In the genomic region with DNA sequence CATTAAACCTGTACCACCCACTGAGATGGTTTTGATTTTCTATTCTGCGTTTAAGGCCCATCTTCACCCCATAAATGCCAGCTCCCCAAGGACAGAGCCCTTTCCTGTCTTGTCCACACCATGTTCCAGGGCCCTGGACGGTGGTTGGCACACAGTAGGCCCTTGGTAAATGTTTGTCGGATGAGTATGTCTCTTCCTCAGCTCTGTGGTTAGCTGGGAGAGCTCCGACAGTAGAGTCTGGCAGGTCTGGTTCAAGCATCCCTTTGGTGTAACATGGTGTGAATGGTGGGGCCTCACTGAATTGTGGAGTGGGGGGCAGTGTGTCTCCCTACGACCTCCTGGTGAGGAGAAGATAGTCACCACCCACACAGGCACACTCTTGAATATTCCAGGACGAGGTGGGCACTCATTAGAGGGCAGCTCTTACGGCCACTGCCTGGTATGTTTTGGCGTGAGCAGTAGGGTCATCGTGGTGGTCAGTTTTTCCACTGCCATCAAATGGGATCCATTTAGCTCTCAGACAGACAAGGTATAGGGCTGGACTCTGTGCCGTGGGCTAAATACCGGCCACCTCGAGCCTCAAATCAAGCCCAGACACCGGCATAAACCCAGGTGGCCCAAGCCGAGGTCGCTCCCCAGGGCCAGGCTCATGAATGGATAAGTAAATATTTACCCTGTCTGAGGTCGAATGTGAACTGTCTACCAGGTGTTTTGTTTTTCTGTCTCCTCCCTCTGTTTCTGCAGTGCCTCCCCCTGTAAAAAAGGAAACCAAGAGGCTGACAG, we compare ENCODE assay signal across 9 cellular contexts.
A peak's percentile ranks its signal among the peaks of the same experiment; 100 is the strongest.
DNase-seq lines count a peak whose midpoint lies in the region; ATAC-seq, FAIRE-seq and TF ChIP-seq lines count a peak whose summit lies in the region.
"Had no signal": no experiment of that assay in that cellular context is flagged by ENCODE, and none has a peak within 500 bp of the region (broad histone marks: within the 10 kb centered on the region; RNA-seq: fewer than 3 reads in every experiment).

No MANE protein-coding gene starts in this region.

- H3K36me3 Mint-ChIP-seq in activated T-cell treated with anti-CD3 and anti-CD28 coated beads, Interleukin-2, amount 50 U/mL, for 72 hours (ENCODE audit: insufficient read depth in 2 of 2), result peaks cover 2% of the 10 kb centered on the region in 2 donors

- peaks cover 0 to 25% of the 10 kb centered on the region in 2 experiments; a peak in 2 of 4 replicates for H3K36me3 ChIP-seq in HCT116 (ENCODE audit: control insufficient read depth in 1 of 2, insufficient read depth in 2 of 2, low read length in 2 of 2)
- H3K36me3 ChIP-seq in body of pancreas (replicated peaks in 1 of 2; ENCODE audit: insufficient read depth in 1 of 2, low read depth in 2 of 2), result no peaks in the 10 kb centered on the region
- peaks cover 0 to 3% of the 10 kb centered on the region in 2 donors for H3K36me3 ChIP-seq in muscle layer of duodenum (ENCODE audit: control insufficient read depth in 1 of 2, insufficient read depth in 2 of 2, low read length in 2 of 2)

- intact Hi-C loops in HCT116 (cut with micrococcal nuclease), result loop anchor here (5.0 kb wide), 1 partner anchor 84 kb away; no protein-coding TSS in a partner anchor
- intact Hi-C loops in body of pancreas (cut with DNase I), result no loop called here

- no peaks in the 10 kb centered on the region for H3K9me2 ChIP-seq in HCT116 (ENCODE audit: insufficient read depth)

- peaks cover 77 to 98% of the 10 kb centered on the region in 2 experiments for H3K4me1 ChIP-seq in HCT116 (ENCODE audit: control insufficient read depth in 1 of 2, insufficient read depth in 2 of 2, low read length in 2 of 2)
- H3K4me1 ChIP-seq in body of pancreas, result peaks cover 64% of the 10 kb centered on the region
- H3K4me1 ChIP-seq in muscle layer of duodenum (ENCODE audit: control insufficient read depth in 1 of 2, insufficient read depth in 2 of 2, low read length in 2 of 2), result peaks cover 17 to 19% of the 10 kb centered on the region in 2 donors

- POLR2A ChIA-PET in HCT116 (lab: Charles Lee), result interaction anchor here (1.1 to 3.2 kb wide), 5 partner anchors 13 to 84 kb away, joined by 3 to 12 read pairs (median 5); no protein-coding TSS in a partner anchor

- RAD21 ChIA-PET in HCT116 (lab: Charles Lee; ENCODE audit: low non-redundant PET in 1 of 2, low total read pairs in 2 of 2, uncharacterized antibody in 2 of 2, unreplicated experiment in 2 of 2), result no interaction called here

- H3K4me2 ChIP-seq in HCT116 (ENCODE audit: low read length), result peak overlapping the region; percentile 77

- CTCF ChIA-PET in HCT116 (lab: Charles Lee), result no interaction called here

- H3K27ac Mint-ChIP-seq in activated T-cell treated with anti-CD3 and anti-CD28 coated beads, Interleukin-2, amount 50 U/mL, for 72 hours, result no peak overlapping the region

- no peaks in the 10 kb centered on the region for H4K20me1 ChIP-seq in HCT116 (ENCODE audit: insufficient read depth)

- H3K9me3 Mint-ChIP-seq in activated T-cell treated with anti-CD3 and anti-CD28 coated beads, Interleukin-2, amount 50 U/mL, for 72 hours, result no peaks in the 10 kb centered on the region

- peak overlapping the region in 1 of 2 experiments; percentile 44; a peak in 1 of 4 replicates for H3K4me3 ChIP-seq in HCT116 (replicated peaks in 1 of 2; ENCODE audit: low read depth in 1 of 2, low read length in 2 of 2)
- H3K4me3 ChIP-seq in body of pancreas, result no peak overlapping the region
- no peak overlapping the region for H3K4me3 ChIP-seq in muscle layer of duodenum (ENCODE audit: low read depth in 1 of 2, low read length in 2 of 2)

- DNase-seq in ACHN, result peak; percentile 54
- no peak for DNase-seq in HCT116 (ENCODE audit: low read depth, low spot score)
- peak; percentile 47 to 76 (median 60) for DNase-seq in body of pancreas
- DNase-seq in GM19239 (ENCODE audit: insufficient read length, low spot score), result no peak
- DNase-seq in activated T-cell treated with anti-CD3 and anti-CD28 coated beads, Interleukin-2, amount 50 U/mL, for 72 hours, result no peak

- H3K9ac ChIP-seq in HCT116 (ENCODE audit: low read length), result peak overlapping the region; percentile 70

- H3K27ac ChIP-seq in HCT116 (ENCODE audit: low read depth, low read length) (peak overlapping the region; percentile 72), body of pancreas (peak overlapping the region; percentile 59 to 81 (median 74)), muscle layer of duodenum (ENCODE audit: low read length) (peak overlapping the region; percentile 35)

- TSS peak; percentile 61 for BruUV-seq in HCT116 (replicated peaks; lab: Mats Ljungman, UMichigan)

- in situ Hi-C loops in ACHN (cut with HindIII; ENCODE audit: low pct_ligation_motif_present, low pct_unique_long_range_greater_than_20kb, low sequenced_read_pairs), result no loop called here

- H3K27me3 ChIP-seq in HCT116 (ENCODE audit: insufficient read depth, low read length), result no peaks in the 10 kb centered on the region
- H3K27me3 ChIP-seq in body of pancreas, result no peaks in the 10 kb centered on the region
- H3K27me3 ChIP-seq in muscle layer of duodenum (ENCODE audit: low read depth, low read length), result no peaks in the 10 kb centered on the region

- no peak overlapping the region for H2AFZ ChIP-seq in HCT116 (ENCODE audit: low read depth, low read length, poor library complexity, severe bottlenecking)

- FAIRE-seq in GM19239 (lab: Jason Lieb, UNC), result no peak
- FAIRE-seq: G401.6 had no signal

- no peak for TF ChIP-seq RAD21 in HCT116 (IDR thresholded peaks at IDR 0.05; ENCODE audit: low read depth)

- no peaks in the 10 kb centered on the region for H3K27me3 Mint-ChIP-seq in activated T-cell treated with anti-CD3 and anti-CD28 coated beads, Interleukin-2, amount 50 U/mL, for 72 hours (ENCODE audit: low read depth)

- no peak for TF ChIP-seq CTCF in HCT116 (IDR thresholded peaks at IDR 0.05 in 2 of 3, conservative IDR thresholded peaks at IDR 0.05 in 1 of 3; ENCODE audit: borderline replicate concordance in 1 of 3, insufficient read depth in 1 of 3, low read depth in 2 of 3, low read length in 2 of 3)
- no peak for TF ChIP-seq CTCF in body of pancreas (IDR thresholded peaks at IDR 0.05)

- ATAC-seq in HCT116 (no peak), body of pancreas (peak; percentile 28), HG03520 (IDR thresholded peaks at IDR 0.05; ENCODE audit: unreplicated experiment) (no peak), GM21526 (IDR thresholded peaks at IDR 0.05; ENCODE audit: low FRiP score, unreplicated experiment) (no peak)
- ATAC-seq in activated T-cell treated with anti-CD3 and anti-CD28 coated beads, Interleukin-2, amount 50 U/mL, for 72 hours (replicated peaks in 1 of 2), result no peak

- 35 to 41% methylated on average over 11 to 16 of the region's 16 CpGs for WGBS in body of pancreas, 2 donors

- TF ChIP-seq POLR2A in HCT116 (IDR thresholded peaks at IDR 0.05; ENCODE audit: borderline replicate concordance, extremely low read depth, insufficient read depth, insufficient read length) (no peak), body of pancreas (IDR thresholded peaks at IDR 0.05) (no peak)

- peak overlapping the region in 1 of 2 donors; percentile 11 for H3K4me3 Mint-ChIP-seq in activated T-cell treated with anti-CD3 and anti-CD28 coated beads, Interleukin-2, amount 50 U/mL, for 72 hours

- H3K9me3 ChIP-seq in HCT116 (ENCODE audit: control insufficient read depth in 1 of 2, insufficient read depth in 1 of 2, low read depth in 1 of 2, low read length in 2 of 2) (no peaks in the 10 kb centered on the region), body of pancreas (no peaks in the 10 kb centered on the region), muscle layer of duodenum (ENCODE audit: control insufficient read depth in 1 of 2, low read length in 2 of 2) (no peaks in the 10 kb centered on the region)

- peaks cover 99% of the 10 kb centered on the region for H3K79me2 ChIP-seq in HCT116 (ENCODE audit: insufficient read depth, low read length)

- peaks cover 84% of the 10 kb centered on the region for H3K4me1 Mint-ChIP-seq in activated T-cell treated with anti-CD3 and anti-CD28 coated beads, Interleukin-2, amount 50 U/mL, for 72 hours (ENCODE audit: low read depth)

TF ChIP-seq in HCT116, 20 proteins besides CTCF, POLR2A, EP300 and RAD21 (continues in another document):
- TF ChIP-seq CBX3 (IDR thresholded peaks at IDR 0.05; ENCODE audit: low read depth), result no peak
- no peak for TF ChIP-seq CEBPB (IDR thresholded peaks at IDR 0.05; ENCODE audit: low read depth)
- no peak for TF ChIP-seq EZH2phosphoT487 (IDR thresholded peaks at IDR 0.05; ENCODE audit: borderline replicate concordance)
- TF ChIP-seq SRF (IDR thresholded peaks at IDR 0.05; ENCODE audit: low read depth), result no peak
- TF ChIP-seq, protein P1, sequence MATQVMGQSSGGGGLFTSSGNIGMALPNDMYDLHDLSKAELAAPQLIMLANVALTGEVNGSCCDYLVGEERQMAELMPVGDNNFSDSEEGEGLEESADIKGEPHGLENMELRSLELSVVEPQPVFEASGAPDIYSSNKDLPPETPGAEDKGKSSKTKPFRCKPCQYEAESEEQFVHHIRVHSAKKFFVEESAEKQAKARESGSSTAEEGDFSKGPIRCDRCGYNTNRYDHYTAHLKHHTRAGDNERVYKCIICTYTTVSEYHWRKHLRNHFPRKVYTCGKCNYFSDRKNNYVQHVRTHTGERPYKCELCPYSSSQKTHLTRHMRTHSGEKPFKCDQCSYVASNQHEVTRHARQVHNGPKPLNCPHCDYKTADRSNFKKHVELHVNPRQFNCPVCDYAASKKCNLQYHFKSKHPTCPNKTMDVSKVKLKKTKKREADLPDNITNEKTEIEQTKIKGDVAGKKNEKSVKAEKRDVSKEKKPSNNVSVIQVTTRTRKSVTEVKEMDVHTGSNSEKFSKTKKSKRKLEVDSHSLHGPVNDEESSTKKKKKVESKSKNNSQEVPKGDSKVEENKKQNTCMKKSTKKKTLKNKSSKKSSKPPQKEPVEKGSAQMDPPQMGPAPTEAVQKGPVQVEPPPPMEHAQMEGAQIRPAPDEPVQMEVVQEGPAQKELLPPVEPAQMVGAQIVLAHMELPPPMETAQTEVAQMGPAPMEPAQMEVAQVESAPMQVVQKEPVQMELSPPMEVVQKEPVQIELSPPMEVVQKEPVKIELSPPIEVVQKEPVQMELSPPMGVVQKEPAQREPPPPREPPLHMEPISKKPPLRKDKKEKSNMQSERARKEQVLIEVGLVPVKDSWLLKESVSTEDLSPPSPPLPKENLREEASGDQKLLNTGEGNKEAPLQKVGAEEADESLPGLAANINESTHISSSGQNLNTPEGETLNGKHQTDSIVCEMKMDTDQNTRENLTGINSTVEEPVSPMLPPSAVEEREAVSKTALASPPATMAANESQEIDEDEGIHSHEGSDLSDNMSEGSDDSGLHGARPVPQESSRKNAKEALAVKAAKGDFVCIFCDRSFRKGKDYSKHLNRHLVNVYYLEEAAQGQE (IDR thresholded peaks at IDR 0.05; ENCODE audit: low read depth), result no peak
- no peak for TF ChIP-seq EGR1 (IDR thresholded peaks at IDR 0.05; ENCODE audit: low read depth)
- TF ChIP-seq ZNF274 (IDR thresholded peaks at IDR 0.05; ENCODE audit: low read depth, low read length), result no peak

Comparison
In these comparisons a context has a peak if more than half of its experiments do, and no peak if none do; other contexts are left out.
1. DNase-seq: peak in ACHN (single experiment) and body of pancreas (4 of 4); none in HCT116 (single experiment), GM19239 (single experiment) and activated T-cell treated with anti-CD3 and anti-CD28 coated beads, Interleukin-2, amount 50 U/mL, for 72 hours (0 of 2).
2. Peak in every context shown above with its lines, with median percentiles within 50 percentile points of each other: H3K27ac ChIP-seq.